ENCODE assay signal across 36 cellular contexts in genomic region chr16:80287674-80288073, GRCh38.
"Had no signal": no experiment of that assay in that cellular context is flagged by ENCODE, and none has a peak within 500 bp of the region (broad histone marks: within the 10 kb centered on the region; RNA-seq: fewer than 3 reads in every experiment).

No MANE protein-coding gene starts in this region.

- H3K36me3 Mint-ChIP-seq: activated CD8-positive, alpha-beta memory T cell treated with anti-CD3 and anti-CD28 coated beads, Interleukin-2, amount 10 ng/mL, durations not matched to agents 7 days and 5 days; activated naive CD4-positive, alpha-beta T cell treated with anti-CD3 and anti-CD28 coated beads, Interleukin-2, amount 10 ng/mL, durations not matched to agents 7 days and 5 days; activated naive CD4-positive, alpha-beta T cell treated with anti-CD3 and anti-CD28 coated beads, Interleukin-2, amount 50 U/mL, for 24 hours; activated naive CD8-positive, alpha-beta T cell; activated naive CD8-positive, alpha-beta T cell treated with anti-CD3 and anti-CD28 coated beads, Interleukin-2, amount 10 ng/mL, durations not matched to agents 7 days and 5 days had no signal

- H3K27ac Mint-ChIP-seq: activated B cell treated with CpG ODN at 0.5 μM for 24 hours; activated CD4-positive, alpha-beta memory T cell treated with anti-CD3 and anti-CD28 coated beads, Interleukin-2, amount 10 ng/mL, durations not matched to agents 7 days and 5 days; activated CD4-positive, alpha-beta T cell treated with anti-CD3 and anti-CD28 coated beads for 36 hours; activated CD4-positive, alpha-beta T cell treated with anti-CD3 and anti-CD28 coated beads, Interleukin-2, amount 10 ng/mL, durations not matched to agents 7 days and 5 days; activated CD8-positive, alpha-beta memory T cell treated with anti-CD3 and anti-CD28 coated beads, Interleukin-2, amount 10 ng/mL, durations not matched to agents 7 days and 5 days; activated CD8-positive, alpha-beta T cell treated with anti-CD3 and anti-CD28 coated beads, Interleukin-2, amount 10 ng/mL, durations not matched to agents 7 days and 5 days; activated naive CD4-positive, alpha-beta T cell treated with anti-CD3 and anti-CD28 coated beads, Interleukin-2, amount 10 ng/mL, durations not matched to agents 7 days and 5 days; activated naive CD4-positive, alpha-beta T cell treated with anti-CD3 and anti-CD28 coated beads, Interleukin-2, amount 50 U/mL, for 24 hours; activated naive CD8-positive, alpha-beta T cell; activated naive CD8-positive, alpha-beta T cell treated with anti-CD3 and anti-CD28 coated beads, Interleukin-2, amount 10 ng/mL, durations not matched to agents 7 days and 5 days; activated naive CD8-positive, alpha-beta T cell treated with anti-CD3 and anti-CD28 coated beads, Interleukin-2, amount 50 U/mL, for 24 hours; activated T-cell treated with anti-CD3 and anti-CD28 coated beads, Interleukin-2, amount 50 U/mL, for 24 hours; activated T-helper 2 cell treated with anti-CD3 and anti-CD28 coated beads, Interferon-gamma antibody, Interleukin-2, Interleukin-4, amounts not matched to agents 10 μg/mL and 5 μg/mL and 100 μg/mL, durations not matched to agents 14 hours and 24 hours and 36 hours; T-helper 1 cell treated with Interleukin-12 subunit alpha and Interleukin-12 subunit beta and Interleukin-4 antibody, amounts not matched to agents 30 μg/mL and 1 μg/mL, for 36 hours; T-helper 2 cell treated with Interferon-gamma antibody and Interleukin-4, amounts not matched to agents 5 μg/mL and 100 μg/mL, for 36 hours had no signal

- H3K27me3 Mint-ChIP-seq: activated naive CD4-positive, alpha-beta T cell treated with anti-CD3 and anti-CD28 coated beads, Interleukin-2, amount 10 ng/mL, durations not matched to agents 7 days and 5 days; activated naive CD8-positive, alpha-beta T cell treated with anti-CD3 and anti-CD28 coated beads, Interleukin-2, amount 10 ng/mL, durations not matched to agents 7 days and 5 days; activated naive CD8-positive, alpha-beta T cell treated with anti-CD3 and anti-CD28 coated beads, Interleukin-2, amount 50 U/mL, for 24 hours had no signal

- H3K9me3 ChIP-seq: ascending aorta, body of pancreas, breast epithelium had no signal

- H3K4me1 ChIP-seq: body of pancreas, breast epithelium had no signal

- H3K4me3 Mint-ChIP-seq: activated B cell treated with CpG ODN at 0.5 μM for 24 hours; activated CD4-positive, alpha-beta memory T cell treated with anti-CD3 and anti-CD28 coated beads, Interleukin-2, amount 10 ng/mL, durations not matched to agents 7 days and 5 days; activated CD4-positive, alpha-beta T cell treated with anti-CD3 and anti-CD28 coated beads for 36 hours; activated CD4-positive, alpha-beta T cell treated with anti-CD3 and anti-CD28 coated beads, Interleukin-2, amount 10 ng/mL, durations not matched to agents 7 days and 5 days; activated CD8-positive, alpha-beta memory T cell treated with anti-CD3 and anti-CD28 coated beads, Interleukin-2, amount 10 ng/mL, durations not matched to agents 7 days and 5 days; activated CD8-positive, alpha-beta T cell treated with anti-CD3 and anti-CD28 coated beads, Interleukin-2, amount 10 ng/mL, durations not matched to agents 7 days and 5 days; activated naive CD4-positive, alpha-beta T cell treated with anti-CD3 and anti-CD28 coated beads, Interleukin-2, amount 10 ng/mL, durations not matched to agents 7 days and 5 days; activated naive CD4-positive, alpha-beta T cell treated with anti-CD3 and anti-CD28 coated beads, Interleukin-2, amount 50 U/mL, for 24 hours; activated naive CD8-positive, alpha-beta T cell; activated naive CD8-positive, alpha-beta T cell treated with anti-CD3 and anti-CD28 coated beads, Interleukin-2, amount 10 ng/mL, durations not matched to agents 7 days and 5 days; activated naive CD8-positive, alpha-beta T cell treated with anti-CD3 and anti-CD28 coated beads, Interleukin-2, amount 50 U/mL, for 24 hours; activated T-cell treated with anti-CD3 and anti-CD28 coated beads, Interleukin-2, amount 50 U/mL, for 24 hours; T-helper 1 cell treated with Interleukin-12 subunit alpha and Interleukin-12 subunit beta and Interleukin-4 antibody, amounts not matched to agents 30 μg/mL and 1 μg/mL, for 36 hours; T-helper 2 cell treated with Interferon-gamma antibody and Interleukin-4, amounts not matched to agents 5 μg/mL and 100 μg/mL, for 36 hours had no signal

- H3K27ac ChIP-seq: ascending aorta, body of pancreas, brain microvascular endothelial cell, VCaP had no signal

- H3K4me1 Mint-ChIP-seq: activated B cell treated with CpG ODN at 0.5 μM for 24 hours; activated CD4-positive, alpha-beta memory T cell treated with anti-CD3 and anti-CD28 coated beads, Interleukin-2, amount 10 ng/mL, durations not matched to agents 7 days and 5 days; activated CD4-positive, alpha-beta T cell treated with anti-CD3 and anti-CD28 coated beads for 36 hours; activated CD4-positive, alpha-beta T cell treated with anti-CD3 and anti-CD28 coated beads, Interleukin-2, amount 10 ng/mL, durations not matched to agents 7 days and 5 days; activated CD8-positive, alpha-beta memory T cell treated with anti-CD3 and anti-CD28 coated beads, Interleukin-2, amount 10 ng/mL, durations not matched to agents 7 days and 5 days; activated naive CD4-positive, alpha-beta T cell treated with anti-CD3 and anti-CD28 coated beads, Interleukin-2, amount 10 ng/mL, durations not matched to agents 7 days and 5 days; activated naive CD4-positive, alpha-beta T cell treated with anti-CD3 and anti-CD28 coated beads, Interleukin-2, amount 50 U/mL, for 24 hours; activated naive CD8-positive, alpha-beta T cell treated with anti-CD3 and anti-CD28 coated beads, Interleukin-2, amount 10 ng/mL, durations not matched to agents 7 days and 5 days; activated naive CD8-positive, alpha-beta T cell treated with anti-CD3 and anti-CD28 coated beads, Interleukin-2, amount 50 U/mL, for 24 hours had no signal

- H3K4me3 ChIP-seq: ascending aorta, body of pancreas, breast epithelium had no signal

- H3K27me3 ChIP-seq: ascending aorta, body of pancreas, brain microvascular endothelial cell, breast epithelium had no signal

- H3K36me3 ChIP-seq: ascending aorta, brain microvascular endothelial cell, breast epithelium had no signal

- H3K9me3 Mint-ChIP-seq: activated B cell treated with CpG ODN at 0.5 μM for 24 hours; activated CD4-positive, alpha-beta memory T cell treated with anti-CD3 and anti-CD28 coated beads, Interleukin-2, amount 10 ng/mL, durations not matched to agents 7 days and 5 days; activated CD4-positive, alpha-beta T cell treated with anti-CD3 and anti-CD28 coated beads, Interleukin-2, amount 10 ng/mL, durations not matched to agents 7 days and 5 days; activated naive CD4-positive, alpha-beta T cell treated with anti-CD3 and anti-CD28 coated beads, Interleukin-2, amount 10 ng/mL, durations not matched to agents 7 days and 5 days; activated naive CD4-positive, alpha-beta T cell treated with anti-CD3 and anti-CD28 coated beads, Interleukin-2, amount 50 U/mL, for 24 hours; activated naive CD8-positive, alpha-beta T cell treated with anti-CD3 and anti-CD28 coated beads, Interleukin-2, amount 10 ng/mL, durations not matched to agents 7 days and 5 days; activated naive CD8-positive, alpha-beta T cell treated with anti-CD3 and anti-CD28 coated beads, Interleukin-2, amount 50 U/mL, for 24 hours; activated T-cell treated with anti-CD3 and anti-CD28 coated beads, Interleukin-2, amount 50 U/mL, for 24 hours; activated T-helper 2 cell treated with anti-CD3 and anti-CD28 coated beads, Interferon-gamma antibody, Interleukin-2, Interleukin-4, amounts not matched to agents 10 μg/mL and 5 μg/mL and 100 μg/mL, durations not matched to agents 14 hours and 24 hours and 36 hours; T-helper 1 cell treated with Interleukin-12 subunit alpha and Interleukin-12 subunit beta and Interleukin-4 antibody, amounts not matched to agents 30 μg/mL and 1 μg/mL, for 36 hours; T-helper 2 cell treated with Interferon-gamma antibody and Interleukin-4, amounts not matched to agents 5 μg/mL and 100 μg/mL, for 36 hours had no signal

- FAIRE-seq: TTC549 had no signal

- DNase-seq: activated B cell treated with CpG ODN at 0.5 μM for 24 hours; activated CD4-positive, alpha-beta memory T cell treated with anti-CD3 and anti-CD28 coated beads, Interleukin-2, amount 10 ng/mL, durations not matched to agents 7 days and 5 days; activated CD4-positive, alpha-beta T cell treated with anti-CD3 and anti-CD28 coated beads for 1 hour; activated CD4-positive, alpha-beta T cell treated with anti-CD3 and anti-CD28 coated beads for 36 hours; activated CD4-positive, alpha-beta T cell treated with anti-CD3 and anti-CD28 coated beads for 48 hours; activated CD4-positive, alpha-beta T cell treated with anti-CD3 and anti-CD28 coated beads, Interleukin-2, amount 10 ng/mL, durations not matched to agents 7 days and 5 days; activated CD4-positive, alpha-beta T cell treated with anti-CD3 and anti-CD28 coated beads, Interleukin-2, amount 50 U/mL, for 48 hours; activated CD8-positive, alpha-beta memory T cell treated with anti-CD3 and anti-CD28 coated beads for 24 hours; activated CD8-positive, alpha-beta memory T cell treated with anti-CD3 and anti-CD28 coated beads, Interleukin-2, amount 10 ng/mL, durations not matched to agents 7 days and 5 days; activated CD8-positive, alpha-beta memory T cell treated with anti-CD3 and anti-CD28 coated beads, Interleukin-2, amount 50 U/mL, for 48 hours; activated CD8-positive, alpha-beta T cell treated with anti-CD3 and anti-CD28 coated beads, Interleukin-2, amount 10 ng/mL, durations not matched to agents 7 days and 5 days; activated effector memory CD4-positive, alpha-beta T cell treated with Interleukin-2 at 50 U/mL for 16 hours; activated gamma-delta T cell; activated naive CD4-positive, alpha-beta T cell treated with anti-CD3 and anti-CD28 coated beads, Interleukin-2, amount 10 ng/mL, durations not matched to agents 7 days and 5 days; activated naive CD4-positive, alpha-beta T cell treated with Interleukin-2 at 50 U/mL for 16 hours; activated naive CD8-positive, alpha-beta T cell treated with anti-CD3 and anti-CD28 coated beads, Interleukin-2, amount 10 ng/mL, durations not matched to agents 7 days and 5 days; activated naive CD8-positive, alpha-beta T cell treated with anti-CD3 and anti-CD28 coated beads, Interleukin-2, amount 50 U/mL, for 24 hours; activated T-cell treated with anti-CD3 and anti-CD28 coated beads, Interleukin-2, amount 50 U/mL, for 24 hours; activated T-cell treated with anti-CD3 and anti-CD28 coated beads, Interleukin-2, amount 50 U/mL, for 48 hours; amygdala; anterior cingulate cortex; body of pancreas; brain microvascular endothelial cell; central memory CD4-positive, alpha-beta T cell; T-helper 1 cell; T-helper 2 cell; T-helper 9 cell had no signal
